ENCODE assay signal across 8 cellular contexts in the genomic region with DNA sequence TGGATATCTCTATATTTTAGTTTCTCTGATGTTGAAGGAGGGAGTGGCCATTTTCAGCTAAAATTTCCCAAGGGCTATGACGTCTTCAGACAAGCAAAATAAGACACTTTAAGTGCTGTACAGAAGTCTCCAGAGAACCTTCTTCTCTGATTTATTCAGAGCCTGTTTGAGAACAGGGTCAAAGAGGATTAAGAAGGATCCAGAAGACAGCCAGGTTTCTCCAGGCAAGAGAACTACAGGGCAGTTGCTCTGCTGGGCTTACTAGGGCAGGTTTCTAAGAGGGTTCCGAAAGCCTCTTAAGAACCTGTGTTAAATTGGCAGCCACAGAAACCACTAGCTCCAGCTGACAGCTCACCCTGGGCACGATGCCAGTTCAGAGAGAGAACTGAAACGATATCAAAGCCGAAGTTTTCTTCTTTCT. TPM values are rescaled to one million over a fixed set of nuclear protein-coding genes. Genes with fewer than 3 reads are reported as not detected.
DNase-seq lines count a peak whose midpoint lies in the region; ATAC-seq and TF ChIP-seq lines count a peak whose summit lies in the region.

No MANE protein-coding gene starts in this region.

- H3K4me3 ChIP-seq in GM23338 (no peak overlapping the region), MG63 (no peak overlapping the region), brain microvascular endothelial cell (ENCODE audit: low read depth, low read length) (no peak overlapping the region)

- no peaks in the 10 kb centered on the region for H4K20me1 ChIP-seq in GM23338 (replicated peaks; ENCODE audit: insufficient read depth)

- H3K36me3 ChIP-seq in GM23338 (ENCODE audit: insufficient read depth) (no peaks in the 10 kb centered on the region), MG63 (no peaks in the 10 kb centered on the region), brain microvascular endothelial cell (replicated peaks) (no peaks in the 10 kb centered on the region)

- peak overlapping the region; percentile 61; the same call in 1 of the 2 replicates for H2AFZ ChIP-seq in GM23338

- no peaks in the 10 kb centered on the region for H3F3A ChIP-seq in GM23338 (replicated peaks; ENCODE audit: low read depth)

- H3K9me3 Mint-ChIP-seq in GM23338: no peaks in the 10 kb centered on the region

- in situ Hi-C loops in brain microvascular endothelial cell (cut with HindIII; ENCODE audit: low pct_ligation_motif_present, low sequenced_read_pairs): no loop called here

- no peak overlapping the region for H3K4me2 ChIP-seq in GM23338

- H3K4me3 Mint-ChIP-seq in GM23338: no peak overlapping the region

- DNase-seq in GM03348 (ENCODE audit: low spot score) (peak; percentile 32), GM23338 (ENCODE audit: low spot score) (no peak), MG63 (peak; percentile 67), UCSD-AML1 (lab: John Stamatoyannopoulos, UW; ENCODE audit: unreplicated experiment) (peak; percentile 57), brain microvascular endothelial cell (peak; percentile 91), left kidney (ENCODE audit: low read depth, low spot score) (peak; percentile 61), ecto neural progenitor cell (ENCODE audit: low spot score) (no peak)
- DNase-seq in stimulated activated CD4-positive, alpha-beta T cell treated with anti-CD3 and anti-CD28 coated beads, TNF-alpha, amount 100 ng/mL, for 24 hours (ENCODE audit: low read depth in 3 of 3): peak; percentile 45 to 63 (median 56)

- H3K27me3 ChIP-seq in GM23338 (ENCODE audit: insufficient read depth) (no peaks in the 10 kb centered on the region), MG63 (no peaks in the 10 kb centered on the region; the same call in 1 of the 2 replicates), brain microvascular endothelial cell (replicated peaks) (no peaks in the 10 kb centered on the region)

- peaks cover 4% of the 10 kb centered on the region; the same call in 2 of the 3 replicates for H3K4me1 Mint-ChIP-seq in GM23338

- H3K9me3 ChIP-seq in MG63: no peaks in the 10 kb centered on the region

- no peaks in the 10 kb centered on the region for H3K36me3 Mint-ChIP-seq in GM23338 (ENCODE audit: low read depth)

- no peak overlapping the region for H3K27ac Mint-ChIP-seq in GM23338

- TF ChIP-seq CTCF in GM23338 (conservative IDR thresholded peaks at IDR 0.05; ENCODE audit: low read depth in 2 of 2) (no peak), brain microvascular endothelial cell (IDR thresholded peaks at IDR 0.05; ENCODE audit: low read depth, low read length, missing control alignments) (no peak)

- no peak overlapping the region for H3K27ac ChIP-seq in GM23338 (ENCODE audit: low read depth)
- H3K27ac ChIP-seq in brain microvascular endothelial cell: peak overlapping the region; percentile 28

- H3K27me3 Mint-ChIP-seq in GM23338 (ENCODE audit: insufficient read depth, low read depth, poor library complexity): no peaks in the 10 kb centered on the region

- no peaks in the 10 kb centered on the region; the same call in 1 of the 2 replicates for H3K9me2 ChIP-seq in GM23338 (ENCODE audit: insufficient read depth)

- no peaks in the 10 kb centered on the region for H3K79me2 ChIP-seq in GM23338 (replicated peaks; ENCODE audit: insufficient read depth)

- ATAC-seq in GM23338: no peak

- no peaks in the 10 kb centered on the region for H3K4me1 ChIP-seq in GM23338 (ENCODE audit: insufficient read depth)

TF ChIP-seq in GM23338, 12 proteins besides CTCF, POLR2A, EP300 and RAD21 (continues in another document):
- TF ChIP-seq EZH2 (IDR thresholded peaks at IDR 0.05; ENCODE audit: low read depth, unreplicated experiment) (no peak), ETS1 (IDR thresholded peaks at IDR 0.05) (no peak), POLR2AphosphoS5 (IDR thresholded peaks at IDR 0.05; ENCODE audit: low read depth) (no peak), ZNF462 (CRISPR knock-in tag; IDR thresholded peaks at IDR 0.05) (no peak), JUNB (IDR thresholded peaks at IDR 0.05; ENCODE audit: unreplicated experiment) (no peak), NANOG (IDR thresholded peaks at IDR 0.05; ENCODE audit: borderline replicate concordance) (no peak), ZNF331 (CRISPR knock-in tag; IDR thresholded peaks at IDR 0.05; ENCODE audit: low read depth) (no peak), EZH2phosphoT487 (IDR thresholded peaks at IDR 0.05; ENCODE audit: unreplicated experiment) (no peak), CREB1 (CRISPR knock-in tag; IDR thresholded peaks at IDR 0.05; ENCODE audit: low read depth) (no peak), ZNF114 (CRISPR knock-in tag; IDR thresholded peaks at IDR 0.05) (no peak)

RNA-seq across cellular contexts. Expression of gene MGP, which starts 1.2 kb away (rescaled TPM):
- not detected in 2 replicates for total RNA-seq in GM23338 (2014; rRNA removed; shearing (Covaris generic))
- polyA plus RNA-seq in GM23338 (2016; fragmentation: Nextera tagmentation; extraction: Ambion mirVana): 0.60 TPM in 1 of 2 replicates, not detected in the other
- 0.69 and 0.72 TPM in 2 replicates for total RNA-seq in MG63 (2014; rRNA removed; shearing (Covaris generic); ENCODE audit: low replicate concordance)

RNA-seq across cellular contexts. Expression of gene ART4, which starts 41.1 kb away (rescaled TPM):
- total RNA-seq in GM23338 (2014; rRNA removed; shearing (Covaris generic)): not detected in 2 replicates
- 0.07 and 0.08 TPM in 2 replicates for polyA plus RNA-seq in GM23338 (2016; fragmentation: Nextera tagmentation; extraction: Ambion mirVana)
- total RNA-seq in MG63 (2014; rRNA removed; shearing (Covaris generic); ENCODE audit: low replicate concordance): not detected in 2 replicates

RNA-seq across cellular contexts. Expression of gene ERP27, which starts 53.9 kb away (rescaled TPM):
- total RNA-seq in GM23338 (2014; rRNA removed; shearing (Covaris generic)): not detected in 2 replicates
- not detected in 2 replicates for polyA plus RNA-seq in GM23338 (2016; fragmentation: Nextera tagmentation; extraction: Ambion mirVana)
- total RNA-seq in MG63 (2014; rRNA removed; shearing (Covaris generic); ENCODE audit: low replicate concordance): not detected in 2 replicates

Comparison
In these comparisons a context has a peak if more than half of its experiments do, and no peak if none do; other contexts are left out.
1. DNase-seq: peak in GM03348 (single experiment), MG63 (single experiment), UCSD-AML1 (single experiment), brain microvascular endothelial cell (single experiment), left kidney (single experiment) and stimulated activated CD4-positive, alpha-beta T cell treated with anti-CD3 and anti-CD28 coated beads, TNF-alpha, amount 100 ng/mL, for 24 hours (3 of 3); none in GM23338 (single experiment) and ecto neural progenitor cell (single experiment).